Comparison of ENCODE assay signal across 22 cellular contexts in genomic region chr3:62451211-62451892, GRCh38.
"Had no signal": no experiment of that assay in that cellular context is flagged by ENCODE, and none has a peak within 500 bp of the region (broad histone marks: within the 10 kb centered on the region; RNA-seq: fewer than 3 reads in every experiment).

No MANE protein-coding gene starts in this region.

- H3K9me3 Mint-ChIP-seq: activated B cell treated with CpG ODN at 0.5 μM for 24 hours; effector memory CD8-positive, alpha-beta T cell; nephron; stimulated activated memory B cell treated with anti-CD40 and anti-IgM and Interleukin-4, amounts not matched to agents 10 μg/mL and 1 μg/mL and 100 μg/mL, for 72 hours had no signal

- H3K4me1 Mint-ChIP-seq: activated B cell treated with CpG ODN at 0.5 μM for 24 hours, nephron had no signal

- ATAC-seq: activated CD4-positive, alpha-beta T cell treated with anti-CD3 and anti-CD28 coated beads for 36 hours; effector memory CD8-positive, alpha-beta T cell; heart left ventricle; sciatic nerve; stimulated activated memory B cell treated with anti-CD40 and anti-IgM and Interleukin-4, amounts not matched to agents 10 μg/mL and 1 μg/mL and 100 μg/mL, for 72 hours; T-helper 17 cell; upper lobe of right lung had no signal

- H3K4me3 Mint-ChIP-seq: activated B cell treated with CpG ODN at 0.5 μM for 24 hours; activated CD4-positive, alpha-beta T cell treated with anti-CD3 and anti-CD28 coated beads for 36 hours; effector memory CD8-positive, alpha-beta T cell; nephron; stimulated activated memory B cell treated with anti-CD40 and anti-IgM and Interleukin-4, amounts not matched to agents 10 μg/mL and 1 μg/mL and 100 μg/mL, for 72 hours; T-helper 17 cell had no signal

- H3K27ac Mint-ChIP-seq: activated B cell treated with CpG ODN at 0.5 μM for 24 hours; activated CD4-positive, alpha-beta T cell treated with anti-CD3 and anti-CD28 coated beads for 36 hours; effector memory CD8-positive, alpha-beta T cell; nephron; stimulated activated memory B cell treated with anti-CD40 and anti-IgM and Interleukin-4, amounts not matched to agents 10 μg/mL and 1 μg/mL and 100 μg/mL, for 72 hours; T-helper 17 cell had no signal

- DNase-seq: activated B cell treated with CpG ODN at 0.5 μM for 24 hours; activated CD4-positive, alpha-beta T cell treated with anti-CD3 and anti-CD28 coated beads for 36 hours; activated CD4-positive, alpha-beta T cell treated with anti-CD3 and anti-CD28 coated beads, Interleukin-2, amount 50 U/mL, for 4 hours; activated naive CD4-positive, alpha-beta T cell treated with anti-CD3 and anti-CD28 coated beads, Interleukin-2, amount 50 U/mL, for 16 hours; activated T-cell treated with anti-CD3 and anti-CD28 coated beads, Interleukin-2, amount 50 U/mL, for 48 hours; amniotic stem cell; colonic mucosa; dorsolateral prefrontal cortex; effector memory CD8-positive, alpha-beta T cell; heart left ventricle; midbrain; nucleus accumbens; small intestine; stimulated activated CD4-positive, alpha-beta T cell treated with anti-CD3 and anti-CD28 coated beads, Interleukin-2, amount 100 ng/mL, for 24 hours; SW 1271; T-helper 17 cell; upper lobe of right lung had no signal

- H3K27me3 Mint-ChIP-seq: effector memory CD8-positive, alpha-beta T cell had no signal

- FAIRE-seq: frontal cortex, islet of Langerhans, small intestine had no signal

- H3K36me3 Mint-ChIP-seq: stimulated activated memory B cell treated with anti-CD40 and anti-IgM and Interleukin-4, amounts not matched to agents 10 μg/mL and 1 μg/mL and 100 μg/mL, for 72 hours had no signal
